Comparison of ENCODE assay signal across 1 cellular context in genomic region chr2:67075530-67076253, GRCh38.
TF ChIP-seq lines count a peak whose summit lies in the region.

No MANE protein-coding gene starts in this region.

TF ChIP-seq in SK-N-SH treated with all-trans-retinoic acid at 6 μM for 48 hours, 23 proteins besides CTCF, POLR2A, EP300 and RAD21 (continued from another document):
- TF ChIP-seq, protein P1, sequence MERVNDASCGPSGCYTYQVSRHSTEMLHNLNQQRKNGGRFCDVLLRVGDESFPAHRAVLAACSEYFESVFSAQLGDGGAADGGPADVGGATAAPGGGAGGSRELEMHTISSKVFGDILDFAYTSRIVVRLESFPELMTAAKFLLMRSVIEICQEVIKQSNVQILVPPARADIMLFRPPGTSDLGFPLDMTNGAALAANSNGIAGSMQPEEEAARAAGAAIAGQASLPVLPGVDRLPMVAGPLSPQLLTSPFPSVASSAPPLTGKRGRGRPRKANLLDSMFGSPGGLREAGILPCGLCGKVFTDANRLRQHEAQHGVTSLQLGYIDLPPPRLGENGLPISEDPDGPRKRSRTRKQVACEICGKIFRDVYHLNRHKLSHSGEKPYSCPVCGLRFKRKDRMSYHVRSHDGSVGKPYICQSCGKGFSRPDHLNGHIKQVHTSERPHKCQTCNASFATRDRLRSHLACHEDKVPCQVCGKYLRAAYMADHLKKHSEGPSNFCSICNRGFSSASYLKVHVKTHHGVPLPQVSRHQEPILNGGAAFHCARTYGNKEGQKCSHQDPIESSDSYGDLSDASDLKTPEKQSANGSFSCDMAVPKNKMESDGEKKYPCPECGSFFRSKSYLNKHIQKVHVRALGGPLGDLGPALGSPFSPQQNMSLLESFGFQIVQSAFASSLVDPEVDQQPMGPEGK (CRISPR knock-in tag; IDR thresholded peaks at IDR 0.05; ENCODE audit: borderline replicate concordance): no peak
- TF ChIP-seq ZNF565 (CRISPR knock-in tag; conservative IDR thresholded peaks at IDR 0.05; ENCODE audit: low read depth) (no peak), CSDC2 (CRISPR knock-in tag; IDR thresholded peaks at IDR 0.05) (no peak), ZC3H10 (CRISPR knock-in tag; IDR thresholded peaks at IDR 0.05) (no peak), RARB (CRISPR knock-in tag; IDR thresholded peaks at IDR 0.05) (no peak)
- TF ChIP-seq, protein P2, sequence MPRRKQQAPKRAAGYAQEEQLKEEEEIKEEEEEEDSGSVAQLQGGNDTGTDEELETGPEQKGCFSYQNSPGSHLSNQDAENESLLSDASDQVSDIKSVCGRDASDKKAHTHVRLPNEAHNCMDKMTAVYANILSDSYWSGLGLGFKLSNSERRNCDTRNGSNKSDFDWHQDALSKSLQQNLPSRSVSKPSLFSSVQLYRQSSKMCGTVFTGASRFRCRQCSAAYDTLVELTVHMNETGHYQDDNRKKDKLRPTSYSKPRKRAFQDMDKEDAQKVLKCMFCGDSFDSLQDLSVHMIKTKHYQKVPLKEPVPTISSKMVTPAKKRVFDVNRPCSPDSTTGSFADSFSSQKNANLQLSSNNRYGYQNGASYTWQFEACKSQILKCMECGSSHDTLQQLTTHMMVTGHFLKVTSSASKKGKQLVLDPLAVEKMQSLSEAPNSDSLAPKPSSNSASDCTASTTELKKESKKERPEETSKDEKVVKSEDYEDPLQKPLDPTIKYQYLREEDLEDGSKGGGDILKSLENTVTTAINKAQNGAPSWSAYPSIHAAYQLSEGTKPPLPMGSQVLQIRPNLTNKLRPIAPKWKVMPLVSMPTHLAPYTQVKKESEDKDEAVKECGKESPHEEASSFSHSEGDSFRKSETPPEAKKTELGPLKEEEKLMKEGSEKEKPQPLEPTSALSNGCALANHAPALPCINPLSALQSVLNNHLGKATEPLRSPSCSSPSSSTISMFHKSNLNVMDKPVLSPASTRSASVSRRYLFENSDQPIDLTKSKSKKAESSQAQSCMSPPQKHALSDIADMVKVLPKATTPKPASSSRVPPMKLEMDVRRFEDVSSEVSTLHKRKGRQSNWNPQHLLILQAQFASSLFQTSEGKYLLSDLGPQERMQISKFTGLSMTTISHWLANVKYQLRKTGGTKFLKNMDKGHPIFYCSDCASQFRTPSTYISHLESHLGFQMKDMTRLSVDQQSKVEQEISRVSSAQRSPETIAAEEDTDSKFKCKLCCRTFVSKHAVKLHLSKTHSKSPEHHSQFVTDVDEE (CRISPR knock-in tag; IDR thresholded peaks at IDR 0.05): no peak
